Comparison of ENCODE assay signal across 11 cellular contexts in genomic region chr20:22389836-22390542, GRCh38.
DNase-seq lines count a peak whose midpoint lies in the region; ATAC-seq lines count a peak whose summit lies in the region.
"Had no signal": no experiment of that assay in that cellular context is flagged by ENCODE, and none has a peak within 500 bp of the region (broad histone marks: within the 10 kb centered on the region; RNA-seq: fewer than 3 reads in every experiment).

No MANE protein-coding gene starts in this region.

- no peak overlapping the region for H3K27ac Mint-ChIP-seq in T-helper 2 cell treated with Interferon-gamma antibody and Interleukin-4, amounts not matched to agents 5 μg/mL and 100 μg/mL, for 36 hours
- H3K27ac Mint-ChIP-seq: CD4-positive, CD25-positive, alpha-beta regulatory T cell had no signal

- no peaks in the 10 kb centered on the region for H3K9me3 Mint-ChIP-seq in T-helper 2 cell treated with Interferon-gamma antibody and Interleukin-4, amounts not matched to agents 5 μg/mL and 100 μg/mL, for 36 hours

- no peaks in the 10 kb centered on the region for H3K27me3 Mint-ChIP-seq in T-helper 2 cell treated with Interferon-gamma antibody and Interleukin-4, amounts not matched to agents 5 μg/mL and 100 μg/mL, for 36 hours (ENCODE audit: low read depth)
- H3K27me3 Mint-ChIP-seq: CD4-positive, CD25-positive, alpha-beta regulatory T cell had no signal

- H3K36me3 Mint-ChIP-seq in T-helper 2 cell treated with Interferon-gamma antibody and Interleukin-4, amounts not matched to agents 5 μg/mL and 100 μg/mL, for 36 hours (ENCODE audit: low read depth): no peaks in the 10 kb centered on the region
- H3K36me3 Mint-ChIP-seq: CD4-positive, CD25-positive, alpha-beta regulatory T cell had no signal

- no peaks in the 10 kb centered on the region for H3K4me1 Mint-ChIP-seq in T-helper 2 cell treated with Interferon-gamma antibody and Interleukin-4, amounts not matched to agents 5 μg/mL and 100 μg/mL, for 36 hours (ENCODE audit: low read depth)
- H3K4me1 Mint-ChIP-seq: CD4-positive, CD25-positive, alpha-beta regulatory T cell had no signal

- ATAC-seq in HG02970 (IDR thresholded peaks at IDR 0.05; ENCODE audit: low FRiP score, unreplicated experiment) (no peak), HG03139 (IDR thresholded peaks at IDR 0.05; ENCODE audit: unreplicated experiment) (no peak), HG03039 (IDR thresholded peaks at IDR 0.05; ENCODE audit: unreplicated experiment) (no peak)

- H3K4me3 Mint-ChIP-seq in T-helper 2 cell treated with Interferon-gamma antibody and Interleukin-4, amounts not matched to agents 5 μg/mL and 100 μg/mL, for 36 hours: no peak overlapping the region
- H3K4me3 Mint-ChIP-seq: CD4-positive, CD25-positive, alpha-beta regulatory T cell had no signal

- peak; percentile 29 for DNase-seq in ELR (ENCODE audit: low read depth)
- peak; percentile 79 for DNase-seq in NCI-H2196 (lab: John Stamatoyannopoulos, UW; ENCODE audit: unreplicated experiment)
- peak; percentile 39 for DNase-seq in astrocyte of the hippocampus (ENCODE audit: low read depth, low spot score)
- peak; percentile 55 for DNase-seq in left kidney (ENCODE audit: low read depth, low spot score)
- DNase-seq in T-helper 2 cell treated with Interferon-gamma antibody and Interleukin-4, amounts not matched to agents 5 μg/mL and 100 μg/mL, for 36 hours (ENCODE audit: low spot score): no peak
- DNase-seq: activated gamma-delta T cell treated with Interleukin-2 at 50 U/mL for 16 hours; CD4-positive, CD25-positive, alpha-beta regulatory T cell; cortex of kidney had no signal
